8 cellular contexts compared by ENCODE assay signal in the genomic region with DNA sequence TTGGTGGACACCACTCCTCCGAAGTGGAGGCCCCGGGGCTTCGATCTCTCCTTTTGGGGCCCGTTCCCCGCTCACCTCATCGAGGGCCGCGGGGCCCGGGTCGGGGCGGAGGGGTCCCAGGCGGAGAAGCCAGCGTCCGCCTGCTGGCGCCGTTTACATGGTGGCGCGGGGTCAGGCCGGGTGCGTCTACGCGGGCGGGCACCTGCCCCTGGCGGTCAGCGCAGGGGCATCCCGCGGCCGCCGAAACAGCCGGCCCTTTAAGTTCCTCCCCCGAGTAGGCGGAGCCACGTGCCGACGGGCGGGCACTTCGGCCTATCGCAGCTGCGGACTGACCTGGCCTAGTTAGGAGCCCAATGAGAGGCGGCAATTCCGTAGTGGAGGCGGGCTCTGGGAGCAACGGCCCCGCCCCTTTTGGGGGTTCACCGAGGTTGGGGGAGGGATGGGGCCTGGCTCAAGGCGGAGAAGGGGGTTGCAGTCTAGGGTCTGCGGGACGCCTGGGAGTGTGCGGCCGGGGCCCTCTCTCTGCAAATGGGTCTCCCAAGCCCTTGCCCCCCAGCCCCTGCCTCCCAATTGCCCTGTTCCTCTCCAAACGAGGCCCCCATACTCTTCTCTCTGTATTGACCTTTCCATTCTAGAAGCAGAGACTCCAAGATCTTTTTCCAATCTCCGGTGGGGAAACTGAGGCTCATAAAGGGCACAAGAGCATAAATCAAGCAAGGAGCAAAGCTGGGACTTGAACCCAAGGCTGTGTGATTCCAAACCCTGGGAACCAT. TPM values are rescaled to one million over a fixed set of nuclear protein-coding genes. Genes with fewer than 3 reads are reported as not detected.
DNase-seq lines count a peak whose midpoint lies in the region; ATAC-seq and TF ChIP-seq lines count a peak whose summit lies in the region.

A gene with protein sequence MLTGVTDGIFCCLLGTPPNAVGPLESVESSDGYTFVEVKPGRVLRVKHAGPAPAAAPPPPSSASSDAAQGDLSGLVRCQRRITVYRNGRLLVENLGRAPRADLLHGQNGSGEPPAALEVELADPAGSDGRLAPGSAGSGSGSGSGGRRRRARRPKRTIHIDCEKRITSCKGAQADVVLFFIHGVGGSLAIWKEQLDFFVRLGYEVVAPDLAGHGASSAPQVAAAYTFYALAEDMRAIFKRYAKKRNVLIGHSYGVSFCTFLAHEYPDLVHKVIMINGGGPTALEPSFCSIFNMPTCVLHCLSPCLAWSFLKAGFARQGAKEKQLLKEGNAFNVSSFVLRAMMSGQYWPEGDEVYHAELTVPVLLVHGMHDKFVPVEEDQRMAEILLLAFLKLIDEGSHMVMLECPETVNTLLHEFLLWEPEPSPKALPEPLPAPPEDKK (minus strand): TSS at position 259 of the 773 bp plus-strand sequence. CDS start 1,809 bp downstream, outside the sequence.

- H3K4me3 ChIP-seq in upper lobe of left lung, result peak within 1 kb of the TSS; percentile 81 to 95 (median 90)

- 2 to 6% methylated on average over 9 to 43 of the region's 52 CpGs for WGBS in upper lobe of left lung, 2 donors

- peaks cover 30 to 69% (median 42%) of the 10 kb centered on the region in 4 donors for H3K4me1 ChIP-seq in upper lobe of left lung

- ATAC-seq in HG02642 (IDR thresholded peaks at IDR 0.05; ENCODE audit: poor library complexity, unreplicated experiment) (peak; percentile 60), left cardiac atrium (peak; percentile 86 to 89), upper lobe of left lung (ENCODE audit: low FRiP score in 2 of 2) (peak; percentile 91 to 93)

- peak within 1 kb of the TSS; percentile 70 to 96 (median 85) for H3K27ac ChIP-seq in upper lobe of left lung

- intact Hi-C loops in left cardiac atrium (cut with DNase I), result loop anchor here in 1 of 2 donors (5.0 kb wide), 1 partner anchor 39 kb away; no protein-coding TSS in a partner anchor
- intact Hi-C loops in posterior vena cava (cut with DNase I), result no loop called here

- H3K27me3 ChIP-seq in upper lobe of left lung, result no peaks in the 10 kb centered on the region

- no peak for TF ChIP-seq EP300 in upper lobe of left lung (IDR thresholded peaks at IDR 0.05)

- TF ChIP-seq POLR2A in upper lobe of left lung (IDR thresholded peaks at IDR 0.05), result peak in 2 of 4 donors; percentile 79 to 85

- H3K36me3 ChIP-seq in upper lobe of left lung, result peaks cover 0 to 7% (median 3%) of the 10 kb centered on the region in 4 donors

- TF ChIP-seq CTCF in GM12872 (IDR thresholded peaks at IDR 0.05; ENCODE audit: insufficient read depth, low read depth, low read length), result peak; percentile 52
- TF ChIP-seq CTCF in upper lobe of left lung (IDR thresholded peaks at IDR 0.05), result peak; percentile 68 to 95 (median 93)

- no peaks in the 10 kb centered on the region for H3K9me3 ChIP-seq in upper lobe of left lung

- peak; percentile 72 for DNase-seq in NCI-H1417 treated with DMSO at 0.1 percent for 48 hours (lab: John Stamatoyannopoulos, UW)
- peak; percentile 83 to 95 (median 91) for DNase-seq in T-helper 1 cell
- peak; percentile 85 for DNase-seq in amniotic stem cell (lab: John Stamatoyannopoulos, UW)
- peak; percentile 97 for DNase-seq in left cardiac atrium
- peak; percentile 99 for DNase-seq in posterior vena cava (ENCODE audit: low spot score)
- DNase-seq in upper lobe of left lung, result peak; percentile 98 to 99

RNA-seq across cellular contexts. Expression of the gene that starts here (rescaled TPM):
- 10 to 100 TPM; 11.2 to 11.6 TPM for total RNA-seq in left cardiac atrium
- 1 to 10 TPM; 7.4 to 7.8 TPM for total RNA-seq in posterior vena cava
- 10 to 100 TPM; 19.7 to 23.4 (median 21.2) TPM for total RNA-seq in upper lobe of left lung

Comparison
In these comparisons a context has a peak if more than half of its experiments do, and no peak if none do; other contexts are left out.
1. Peak in every context shown above with its lines: DNase-seq, ATAC-seq, H3K4me3 ChIP-seq and H3K27ac ChIP-seq.